ENCODE assay signal across 8 cellular contexts in the genomic region with DNA sequence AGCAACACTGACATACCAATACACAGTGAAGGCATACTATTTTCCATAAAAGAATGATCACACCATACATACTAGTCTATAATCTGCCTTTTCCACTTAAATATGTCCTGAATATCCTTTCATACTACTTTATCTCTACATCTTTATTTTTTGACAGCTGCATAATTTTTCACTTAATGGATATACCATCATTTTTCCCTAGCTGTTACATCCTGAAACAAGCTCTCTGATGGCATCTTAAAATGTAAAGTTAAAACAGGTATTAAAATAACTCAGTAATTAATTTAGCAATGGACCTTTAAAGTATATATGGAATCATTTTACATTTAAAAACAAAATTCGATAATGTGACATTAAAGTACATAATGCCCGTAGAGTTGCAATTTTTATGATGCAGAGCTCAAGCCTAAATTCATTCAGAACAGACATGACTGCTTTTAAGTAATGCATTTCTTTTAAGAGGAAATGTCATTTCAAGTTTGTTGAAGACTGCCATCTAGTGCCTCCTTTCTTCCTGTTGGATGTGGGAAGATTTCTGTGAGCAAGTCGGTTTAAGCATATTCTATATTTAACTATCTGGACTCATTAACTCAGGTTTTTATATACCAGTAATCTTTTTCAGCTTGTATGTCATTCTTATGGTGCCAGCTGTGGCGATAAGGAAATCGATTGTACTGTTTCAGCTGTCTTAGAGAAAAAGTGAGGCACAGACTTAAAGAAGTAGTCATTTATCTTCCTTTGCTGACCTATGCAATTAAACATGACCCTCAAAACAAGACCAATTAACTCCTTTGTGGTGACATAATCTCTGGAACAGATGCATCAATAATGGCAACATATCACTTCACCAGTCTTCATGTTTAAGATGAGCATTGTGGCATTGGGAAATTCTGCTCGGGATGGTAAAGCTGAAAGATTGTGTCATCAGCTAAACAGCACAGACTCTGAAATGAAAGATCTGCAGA. TPM values are rescaled to one million over a fixed set of nuclear protein-coding genes. Genes with fewer than 3 reads are reported as not detected.
A peak's percentile ranks its signal among the peaks of the same experiment; 100 is the strongest.
DNase-seq lines count a peak whose midpoint lies in the region; ATAC-seq, FAIRE-seq and TF ChIP-seq lines count a peak whose summit lies in the region.

No MANE protein-coding gene starts in this region.

- no peaks in the 10 kb centered on the region for H3K27me3 ChIP-seq in SU-DHL-6 (ENCODE audit: low read length)
- no peaks in the 10 kb centered on the region for H3K27me3 ChIP-seq in small intestine (ENCODE audit: control insufficient read depth in 2 of 2, insufficient read depth in 2 of 2, low read length in 2 of 2)

- no peaks in the 10 kb centered on the region for H3K9me2 ChIP-seq in SU-DHL-6 (replicated peaks; ENCODE audit: insufficient read depth, low read length)

- H3K4me3 ChIP-seq in SU-DHL-6 (ENCODE audit: insufficient read depth, low read length, poor library complexity, severe bottlenecking) (no peak overlapping the region), small intestine (ENCODE audit: low read depth in 1 of 2, low read length in 2 of 2) (no peak overlapping the region)

- no peak for TF ChIP-seq POLR2A in GM12891 (IDR thresholded peaks at IDR 0.05; ENCODE audit: low read depth, low read length)

- no peaks in the 10 kb centered on the region for H3K4me1 Mint-ChIP-seq in activated CD8-positive, alpha-beta memory T cell treated with anti-CD3 and anti-CD28 coated beads, Interleukin-2, amount 10 ng/mL, durations not matched to agents 7 days and 5 days

- no peaks in the 10 kb centered on the region for H3K4me1 ChIP-seq in small intestine (ENCODE audit: control insufficient read depth in 2 of 2, insufficient read depth in 1 of 2, low read depth in 1 of 2, low read length in 1 of 2)

- DNase-seq in EL = peak; percentile 63
- DNase-seq in M059J (ENCODE audit: low read depth) = peak; percentile 64
- peak; percentile 56 for DNase-seq in glomerular visceral epithelial cell (ENCODE audit: extremely low spot score)
- DNase-seq in small intestine = peak; percentile 47
- no peak for DNase-seq in activated CD8-positive, alpha-beta memory T cell treated with anti-CD3 and anti-CD28 coated beads, Interleukin-2, amount 10 ng/mL, durations not matched to agents 7 days and 5 days
- DNase-seq in GM12891 (ENCODE audit: insufficient read length, low spot score) = no peak

- H3K27me3 Mint-ChIP-seq in activated CD8-positive, alpha-beta memory T cell treated with anti-CD3 and anti-CD28 coated beads, Interleukin-2, amount 10 ng/mL, durations not matched to agents 7 days and 5 days = peaks cover 6% of the 10 kb centered on the region

- H3F3A ChIP-seq in SU-DHL-6 (ENCODE audit: insufficient read depth) = no peaks in the 10 kb centered on the region

- H3K9me3 ChIP-seq in SU-DHL-6 (ENCODE audit: insufficient read depth, low read length) (no peaks in the 10 kb centered on the region), small intestine (ENCODE audit: control insufficient read depth, low read depth) (no peaks in the 10 kb centered on the region)

- FAIRE-seq in small intestine (lab: Jason Lieb, UNC) = peak; percentile 41
- no peak for FAIRE-seq in GM12891 (lab: Jason Lieb, UNC)

- H3K9ac ChIP-seq in SU-DHL-6 (ENCODE audit: low read length) = no peak overlapping the region

- H3K4me3 Mint-ChIP-seq in activated CD8-positive, alpha-beta memory T cell treated with anti-CD3 and anti-CD28 coated beads, Interleukin-2, amount 10 ng/mL, durations not matched to agents 7 days and 5 days = no peak overlapping the region

- no peaks in the 10 kb centered on the region for H3K36me3 Mint-ChIP-seq in activated CD8-positive, alpha-beta memory T cell treated with anti-CD3 and anti-CD28 coated beads, Interleukin-2, amount 10 ng/mL, durations not matched to agents 7 days and 5 days

- H3K27ac Mint-ChIP-seq in activated CD8-positive, alpha-beta memory T cell treated with anti-CD3 and anti-CD28 coated beads, Interleukin-2, amount 10 ng/mL, durations not matched to agents 7 days and 5 days = no peak overlapping the region

- no peak overlapping the region for H3K4me2 ChIP-seq in SU-DHL-6 (ENCODE audit: low read depth, low read length, poor library complexity, severe bottlenecking)

- H3K27ac ChIP-seq in SU-DHL-6 (ENCODE audit: low read depth, low read length) = no peak overlapping the region
- H3K27ac ChIP-seq in small intestine (ENCODE audit: low read depth in 1 of 2, low read length in 1 of 2) = no peak overlapping the region

- H4K20me1 ChIP-seq in SU-DHL-6 (ENCODE audit: low read depth, low read length) = no peaks in the 10 kb centered on the region

- H3K36me3 ChIP-seq in SU-DHL-6 (ENCODE audit: low read length) (no peaks in the 10 kb centered on the region), small intestine (ENCODE audit: control insufficient read depth in 2 of 2, insufficient read depth in 2 of 2, low read length in 2 of 2) (no peaks in the 10 kb centered on the region)

- no peaks in the 10 kb centered on the region for H3K79me2 ChIP-seq in SU-DHL-6 (ENCODE audit: insufficient read depth, low read length)

- H2AFZ ChIP-seq in SU-DHL-6 (ENCODE audit: low read depth, low read length, severe bottlenecking) = no peak overlapping the region

- peak; percentile 68 for ATAC-seq in GM21576 (IDR thresholded peaks at IDR 0.05; ENCODE audit: unreplicated experiment)
- ATAC-seq in activated CD8-positive, alpha-beta memory T cell treated with anti-CD3 and anti-CD28 coated beads, Interleukin-2, amount 10 ng/mL, durations not matched to agents 7 days and 5 days = no peak

- CTCF ChIA-PET in activated CD8-positive, alpha-beta memory T cell treated with anti-CD3 and anti-CD28 coated beads, Interleukin-2, amount 10 ng/mL, durations not matched to agents 7 days and 5 days (lab: Charles Lee) = interaction anchor here (0.8 to 4.1 kb wide), 6 partner anchors 9 to 1293 kb away, joined by 3 to 16 read pairs (median 4); no protein-coding TSS in a partner anchor

- peak; percentile 40 for TF ChIP-seq CTCF in SU-DHL-6 (IDR thresholded peaks at IDR 0.05; ENCODE audit: insufficient read depth, low read length, poor library complexity, severe bottlenecking)

- H3K9me3 Mint-ChIP-seq in activated CD8-positive, alpha-beta memory T cell treated with anti-CD3 and anti-CD28 coated beads, Interleukin-2, amount 10 ng/mL, durations not matched to agents 7 days and 5 days (ENCODE audit: low read depth) = no peaks in the 10 kb centered on the region

- WGBS in small intestine, 3 donors = 5 to 25% (median 13%) methylated on average over 6 of the region's 6 CpGs

TF ChIP-seq in GM12891, 5 proteins besides CTCF, POLR2A, EP300 and RAD21:
- TF ChIP-seq TAF1 (IDR thresholded peaks at IDR 0.05; ENCODE audit: low read depth, low read length) = no peak
- TF ChIP-seq PAX5 (IDR thresholded peaks at IDR 0.05; ENCODE audit: insufficient read depth, low read length, severe bottlenecking) = no peak
- no peak for TF ChIP-seq POU2F2 (IDR thresholded peaks at IDR 0.05; ENCODE audit: low read depth, low read length)
- no peak for TF ChIP-seq SPI1 (IDR thresholded peaks at IDR 0.05; ENCODE audit: low read depth, low read length)
- TF ChIP-seq POLR2AphosphoS5 (IDR thresholded peaks at IDR 0.05; ENCODE audit: low read depth, low read length) = no peak
TF ChIP-seq in GM12891: peak in this region for 0.

RNA-seq across cellular contexts. Expression of a gene that starts 20.3 kb away (rescaled TPM):
- 3.9 and 5.1 TPM in 2 replicates for total RNA-seq in M059J (2014; rRNA removed; shearing (Covaris generic))
- polyA plus RNA-seq in small intestine = 1 to 10 TPM in 1 of 3 donors, under 1 TPM in 2; 0.22 to 1.1 (median 0.54) TPM
- total RNA-seq in activated CD8-positive, alpha-beta memory T cell treated with anti-CD3 and anti-CD28 coated beads, Interleukin-2, amount 10 ng/mL, durations not matched to agents 7 days and 5 days = 1 to 10 TPM in 1 of 2 experiments, under 1 TPM in 1; 0.61 to 1.1 TPM
- 0.46 TPM for polyA plus RNA-seq in GM12891 (2012; ENCODE audit: low read depth, missing spikeins)

Comparison
In these comparisons a context has a peak if more than half of its experiments do, and no peak if none do; other contexts are left out.
1. DNase-seq: peak in EL (single experiment), M059J (single experiment), glomerular visceral epithelial cell (single experiment) and small intestine (single experiment); none in activated CD8-positive, alpha-beta memory T cell treated with anti-CD3 and anti-CD28 coated beads, Interleukin-2, amount 10 ng/mL, durations not matched to agents 7 days and 5 days (single experiment) and GM12891 (single experiment).